Comparison of ENCODE assay signal across 8 cellular contexts in the genomic region with DNA sequence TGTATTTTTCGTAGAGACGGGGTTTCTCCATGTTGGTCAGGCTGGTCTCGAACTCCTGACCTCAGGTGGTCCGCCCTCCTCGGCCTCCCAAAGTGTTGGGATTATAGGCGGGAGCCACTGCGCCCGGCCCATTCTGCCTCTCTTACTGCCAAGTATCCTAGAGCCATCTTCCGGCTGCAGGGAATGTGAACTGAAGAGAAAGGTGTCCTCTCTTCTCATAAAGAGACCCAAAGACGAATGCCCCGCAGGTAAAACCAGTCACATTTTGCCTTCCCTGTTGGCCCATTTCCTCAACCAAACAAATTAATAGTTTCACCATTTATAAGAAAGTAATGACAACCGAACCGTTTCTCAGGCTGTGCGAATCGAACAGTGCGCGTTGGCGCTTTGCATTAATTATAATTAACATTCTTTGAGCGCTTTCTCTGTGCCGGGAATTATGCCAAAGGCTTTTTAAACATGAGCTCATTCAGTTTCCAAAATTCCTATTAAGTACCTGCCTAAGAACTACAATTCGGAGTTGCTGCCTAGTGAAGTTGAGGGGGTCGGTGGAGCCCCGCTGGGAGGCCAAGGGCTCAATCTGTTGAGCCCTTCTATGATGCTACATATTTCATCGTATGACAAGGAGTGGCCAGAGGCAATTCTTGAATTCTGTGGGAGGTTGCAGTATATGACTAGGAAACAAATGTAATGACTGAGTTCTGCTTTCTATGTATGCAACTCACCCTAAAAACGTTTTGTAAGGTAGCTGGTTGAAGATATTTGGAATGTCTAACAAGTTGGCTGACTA. TPM values are rescaled to one million over a fixed set of nuclear protein-coding genes. Genes with fewer than 3 reads are reported as not detected.
DNase-seq lines count a peak whose midpoint lies in the region; ATAC-seq and TF ChIP-seq lines count a peak whose summit lies in the region.

No MANE protein-coding gene starts in this region.

- no peaks in the 10 kb centered on the region for H3K4me1 ChIP-seq in right cardiac atrium (ENCODE audit: control insufficient read depth, insufficient read depth, low read length)
- peaks cover 31% of the 10 kb centered on the region for H3K4me1 ChIP-seq in skeletal muscle satellite cell (ENCODE audit: control insufficient read depth, insufficient read depth, low read length)

- H3K27me3 ChIP-seq in right cardiac atrium (ENCODE audit: control insufficient read depth, insufficient read depth) (no peaks in the 10 kb centered on the region), skeletal muscle satellite cell (ENCODE audit: control insufficient read depth, insufficient read depth, low read length) (no peaks in the 10 kb centered on the region)

- peak overlapping the region; percentile 99 for H3K27ac ChIP-seq in right cardiac atrium (ENCODE audit: low read length)

- peaks cover 36% of the 10 kb centered on the region for H3K36me3 ChIP-seq in skeletal muscle satellite cell (ENCODE audit: insufficient read depth, low read length)

- H3K4me3 Mint-ChIP-seq in activated CD8-positive, alpha-beta T cell treated with anti-CD3 and anti-CD28 coated beads, Interleukin-2, amount 10 ng/mL, durations not matched to agents 7 days and 5 days: peak overlapping the region; percentile 97

- peak overlapping the region; percentile 97 for H3K27ac Mint-ChIP-seq in activated CD8-positive, alpha-beta T cell treated with anti-CD3 and anti-CD28 coated beads, Interleukin-2, amount 10 ng/mL, durations not matched to agents 7 days and 5 days

- H3K4me3 ChIP-seq in GM12875 (ENCODE audit: low read depth, low read length) (peak overlapping the region; percentile 73), right cardiac atrium (ENCODE audit: low read length) (peak overlapping the region; percentile 97), skeletal muscle satellite cell (ENCODE audit: low read length) (peak overlapping the region; percentile 60)

- no peak for ATAC-seq in activated CD8-positive, alpha-beta T cell treated with anti-CD3 and anti-CD28 coated beads, Interleukin-2, amount 10 ng/mL, durations not matched to agents 7 days and 5 days
- ATAC-seq in right cardiac atrium (peak in 1 of 2 donors; percentile 4), GM21717 (IDR thresholded peaks at IDR 0.05; ENCODE audit: unreplicated experiment) (no peak), HG03571 (IDR thresholded peaks at IDR 0.05; ENCODE audit: unreplicated experiment) (no peak)

- no peak for DNase-seq in activated CD8-positive, alpha-beta T cell treated with anti-CD3 and anti-CD28 coated beads, Interleukin-2, amount 10 ng/mL, durations not matched to agents 7 days and 5 days
- DNase-seq in right cardiac atrium: peak in 2 of 3 donors; percentile 65 to 72
- no peak for DNase-seq in GM20000 (ENCODE audit: low spot score)
- no peak for DNase-seq in anterior cingulate cortex (lab: John Stamatoyannopoulos, UW)

- H3K9me3 ChIP-seq in right cardiac atrium (ENCODE audit: control insufficient read depth, low read length): no peaks in the 10 kb centered on the region
- H3K9me3 ChIP-seq in skeletal muscle satellite cell (replicated peaks; ENCODE audit: low read length): no peaks in the 10 kb centered on the region

- H3K9me3 Mint-ChIP-seq in activated CD8-positive, alpha-beta T cell treated with anti-CD3 and anti-CD28 coated beads, Interleukin-2, amount 10 ng/mL, durations not matched to agents 7 days and 5 days (ENCODE audit: insufficient read depth): no peaks in the 10 kb centered on the region

- H3K36me3 Mint-ChIP-seq in activated CD8-positive, alpha-beta T cell treated with anti-CD3 and anti-CD28 coated beads, Interleukin-2, amount 10 ng/mL, durations not matched to agents 7 days and 5 days (ENCODE audit: low read depth): peaks cover 29% of the 10 kb centered on the region

- peak overlapping the region; percentile 77 for H3K4me2 ChIP-seq in skeletal muscle satellite cell (ENCODE audit: low read length)

- CTCF ChIA-PET in activated CD8-positive, alpha-beta T cell treated with anti-CD3 and anti-CD28 coated beads, Interleukin-2, amount 10 ng/mL, durations not matched to agents 7 days and 5 days (lab: Charles Lee): interaction anchor here (1.2 to 3.3 kb wide), 3 partner anchors 11 to 542 kb away, joined by 3 to 28 read pairs (median 3); a partner anchor contains a TSS

- no peaks in the 10 kb centered on the region for H3K27me3 Mint-ChIP-seq in activated CD8-positive, alpha-beta T cell treated with anti-CD3 and anti-CD28 coated beads, Interleukin-2, amount 10 ng/mL, durations not matched to agents 7 days and 5 days (ENCODE audit: low read depth)

- POLR2A ChIA-PET in activated CD8-positive, alpha-beta T cell treated with anti-CD3 and anti-CD28 coated beads, Interleukin-2, amount 10 ng/mL, durations not matched to agents 7 days and 5 days (lab: Charles Lee): interaction anchor here (0.6 to 3.7 kb wide), 10 partner anchors 11 to 162 kb away, joined by 3 to 56 read pairs (median 5); a partner anchor contains a TSS

- 50% methylated on average over 25 of the region's 25 CpGs for WGBS in right cardiac atrium

- peak overlapping the region; percentile 71 for H3K9ac ChIP-seq in skeletal muscle satellite cell (ENCODE audit: low read depth, low read length)

- intact Hi-C loops in right cardiac atrium (cut with DNase I): no loop called here

- peaks cover 32% of the 10 kb centered on the region for H3K4me1 Mint-ChIP-seq in activated CD8-positive, alpha-beta T cell treated with anti-CD3 and anti-CD28 coated beads, Interleukin-2, amount 10 ng/mL, durations not matched to agents 7 days and 5 days (ENCODE audit: low read depth)

- no peak for TF ChIP-seq CTCF in GM12875 (IDR thresholded peaks at IDR 0.05; ENCODE audit: borderline replicate concordance, insufficient read depth, low read depth, low read length)
- TF ChIP-seq CTCF in GM20000 (IDR thresholded peaks at IDR 0.05; ENCODE audit: extremely low read depth, missing control alignments): no peak

RNA-seq across cellular contexts. Expression of a gene that starts 0.8 kb away (rescaled TPM):
- 100 to 1,000 TPM; 948 to 978 TPM for total RNA-seq in activated CD8-positive, alpha-beta T cell treated with anti-CD3 and anti-CD28 coated beads, Interleukin-2, amount 10 ng/mL, durations not matched to agents 7 days and 5 days
- total RNA-seq in right cardiac atrium: 100 to 1,000 TPM; 818 to 939 (median 885) TPM
- polyA plus RNA-seq in right cardiac atrium: 2,039 TPM
- 1,752 and 2,335 TPM in 2 replicates for total RNA-seq in skeletal muscle satellite cell (2012; rRNA removed)

RNA-seq across cellular contexts. Expression of a gene that starts 10.4 kb away (rescaled TPM):
- 10 to 100 TPM; 30.7 to 33.6 TPM for total RNA-seq in activated CD8-positive, alpha-beta T cell treated with anti-CD3 and anti-CD28 coated beads, Interleukin-2, amount 10 ng/mL, durations not matched to agents 7 days and 5 days
- 10 to 100 TPM; 10.9 to 11.7 (median 11.4) TPM for total RNA-seq in right cardiac atrium
- 4.4 TPM for polyA plus RNA-seq in right cardiac atrium
- total RNA-seq in skeletal muscle satellite cell (2012; rRNA removed): 24.7 and 25.3 TPM in 2 replicates

RNA-seq across cellular contexts. Expression of a gene that starts 37.1 kb away (rescaled TPM):
- 10 to 100 TPM; 23.3 to 26.2 TPM for total RNA-seq in activated CD8-positive, alpha-beta T cell treated with anti-CD3 and anti-CD28 coated beads, Interleukin-2, amount 10 ng/mL, durations not matched to agents 7 days and 5 days
- total RNA-seq in right cardiac atrium: 1 to 10 TPM; 6.6 to 7.8 (median 7.4) TPM
- polyA plus RNA-seq in right cardiac atrium: 2.2 TPM
- total RNA-seq in skeletal muscle satellite cell (2012; rRNA removed): 10.1 and 11.4 TPM in 2 replicates

Comparison
In these comparisons a context has a peak if more than half of its experiments do, and no peak if none do; other contexts are left out.
1. DNase-seq: peak in right cardiac atrium (2 of 3); none in activated CD8-positive, alpha-beta T cell treated with anti-CD3 and anti-CD28 coated beads, Interleukin-2, amount 10 ng/mL, durations not matched to agents 7 days and 5 days (single experiment), GM20000 (single experiment) and anterior cingulate cortex (0 of 58).
2. Peak in every context shown above with its lines, with median percentiles within 50 percentile points of each other: H3K4me3 ChIP-seq.